19 cellular contexts compared by ENCODE assay signal in the genomic region with DNA sequence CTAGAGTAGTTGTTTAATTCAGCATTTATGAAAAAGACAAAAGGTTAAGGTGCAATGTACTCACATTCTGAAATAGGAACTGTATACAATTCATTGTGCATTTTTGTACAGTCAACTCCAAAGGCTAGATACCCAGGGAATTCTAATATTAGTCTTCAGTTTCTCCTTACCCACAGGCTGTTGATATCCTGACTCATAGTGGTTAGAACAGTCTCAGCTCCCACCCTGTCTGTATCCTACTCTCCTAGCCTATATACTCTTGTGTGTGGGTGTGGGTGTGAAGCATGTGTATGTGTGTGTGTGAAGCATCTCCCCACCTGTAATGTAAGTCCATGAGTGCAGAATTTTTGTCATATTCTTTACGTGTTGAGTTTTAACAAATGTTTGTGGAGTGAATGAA.
DNase-seq lines count a peak whose midpoint lies in the region; ATAC-seq and TF ChIP-seq lines count a peak whose summit lies in the region.
"Had no signal": no experiment of that assay in that cellular context is flagged by ENCODE, and none has a peak within 500 bp of the region (broad histone marks: within the 10 kb centered on the region; RNA-seq: fewer than 3 reads in every experiment).

No MANE protein-coding gene starts in this region.

- peak; percentile 54 for DNase-seq in EL
- peak; percentile 32 for DNase-seq in RPMI7951 (ENCODE audit: low read depth)
- peak; percentile 43 for DNase-seq in fibroblast of gingiva (ENCODE audit: low read depth)
- DNase-seq in osteoblast (ENCODE audit: insufficient read length, low spot score, missing footprints), result no peak
- no peak for DNase-seq in colonic mucosa
- no peak for DNase-seq in NCI-H526 (lab: John Stamatoyannopoulos, UW)
- no peak for DNase-seq in OCI-M2 (lab: John Stamatoyannopoulos, UW; ENCODE audit: unreplicated experiment)
- DNase-seq: activated CD4-positive, alpha-beta memory T cell treated with anti-CD3 and anti-CD28 coated beads for 36 hours; activated naive CD8-positive, alpha-beta T cell treated with anti-CD3 and anti-CD28 coated beads, Interleukin-2, amount 50 U/mL, for 24 hours; activated T-cell treated with anti-CD3 and anti-CD28 coated beads, Interleukin-2, amount 50 U/mL, for 72 hours; DMS153; NCI-H1417 treated with DMSO at 0.1 percent for 48 hours; NCI-H2227 treated with DMSO at 0.1 percent for 48 hours; right lobe of liver; SK-N-SH; stimulated activated CD4-positive, alpha-beta T cell treated with anti-CD3 and anti-CD28 coated beads, Interleukin-4, amount 100 ng/mL, for 24 hours had no signal

- ATAC-seq in GM21447 (IDR thresholded peaks at IDR 0.05; ENCODE audit: unreplicated experiment), result no peak
- ATAC-seq: activated naive CD8-positive, alpha-beta T cell treated with anti-CD3 and anti-CD28 coated beads, Interleukin-2, amount 50 U/mL, for 24 hours; activated T-cell treated with anti-CD3 and anti-CD28 coated beads, Interleukin-2, amount 50 U/mL, for 72 hours; right lobe of liver had no signal

- H3K4me3 ChIP-seq in osteoblast (ENCODE audit: insufficient read depth, low read length) (no peak overlapping the region), colonic mucosa (no peak overlapping the region)
- H3K4me3 ChIP-seq: BLaER1, right lobe of liver, tibial nerve had no signal

- no peaks in the 10 kb centered on the region for H4K20me1 ChIP-seq in osteoblast (ENCODE audit: insufficient read depth, low read length)
- H4K20me1 ChIP-seq: BLaER1 had no signal

- no peak overlapping the region for H3K4me2 ChIP-seq in osteoblast (ENCODE audit: insufficient read depth, low read length)
- H3K4me2 ChIP-seq: BLaER1, SK-N-SH had no signal

- H3K9ac ChIP-seq in colonic mucosa (ENCODE audit: low read depth in 2 of 2, low read length in 2 of 2), result no peak overlapping the region
- H3K9ac ChIP-seq: BLaER1, SK-N-SH had no signal

- peaks cover 27% of the 10 kb centered on the region for H3K79me2 ChIP-seq in osteoblast (ENCODE audit: insufficient read depth, low read length)

- H3K4me1 ChIP-seq in osteoblast (ENCODE audit: insufficient read depth, low read length), result peaks cover 25% of the 10 kb centered on the region
- no peaks in the 10 kb centered on the region for H3K4me1 ChIP-seq in colonic mucosa
- H3K4me1 ChIP-seq: BLaER1, right lobe of liver, tibial nerve had no signal

- H3K9me3 ChIP-seq in osteoblast (ENCODE audit: low read depth, low read length) (no peaks in the 10 kb centered on the region), colonic mucosa (no peaks in the 10 kb centered on the region)
- H3K9me3 ChIP-seq: BLaER1, right lobe of liver, SK-N-SH, tibial nerve had no signal

- TF ChIP-seq CTCF in osteoblast (IDR thresholded peaks at IDR 0.05; ENCODE audit: extremely low read depth, low read depth, low read length) (no peak), colonic mucosa (IDR thresholded peaks at IDR 0.05) (no peak)

- H3K36me3 ChIP-seq in osteoblast (ENCODE audit: insufficient read depth, low read length) (peaks cover 18% of the 10 kb centered on the region), colonic mucosa (no peaks in the 10 kb centered on the region)
- H3K36me3 ChIP-seq: BLaER1, right lobe of liver, tibial nerve had no signal

- no peaks in the 10 kb centered on the region for H3K27me3 ChIP-seq in osteoblast (ENCODE audit: insufficient read depth, low read length)
- no peaks in the 10 kb centered on the region for H3K27me3 ChIP-seq in colonic mucosa
- H3K27me3 ChIP-seq: BLaER1, right lobe of liver, tibial nerve had no signal

- H3K27ac ChIP-seq in osteoblast (ENCODE audit: low read depth, low read length) (peak overlapping the region; percentile 31), colonic mucosa (no peak overlapping the region)
- H3K27ac ChIP-seq: BLaER1, right lobe of liver, tibial nerve had no signal

- H2AFZ ChIP-seq in osteoblast (ENCODE audit: low read length), result no peak overlapping the region

- intact Hi-C loops in colonic mucosa (cut with DNase I), result no loop called here

Comparison
In these comparisons a context has a peak if more than half of its experiments do, and no peak if none do; other contexts are left out.
1. DNase-seq: peak in EL (single experiment), RPMI7951 (single experiment) and fibroblast of gingiva (single experiment); none in osteoblast (single experiment), colonic mucosa (single experiment), NCI-H526 (0 of 2) and OCI-M2 (single experiment).